Comparison of ENCODE assay signal across 8 cellular contexts in the genomic region with DNA sequence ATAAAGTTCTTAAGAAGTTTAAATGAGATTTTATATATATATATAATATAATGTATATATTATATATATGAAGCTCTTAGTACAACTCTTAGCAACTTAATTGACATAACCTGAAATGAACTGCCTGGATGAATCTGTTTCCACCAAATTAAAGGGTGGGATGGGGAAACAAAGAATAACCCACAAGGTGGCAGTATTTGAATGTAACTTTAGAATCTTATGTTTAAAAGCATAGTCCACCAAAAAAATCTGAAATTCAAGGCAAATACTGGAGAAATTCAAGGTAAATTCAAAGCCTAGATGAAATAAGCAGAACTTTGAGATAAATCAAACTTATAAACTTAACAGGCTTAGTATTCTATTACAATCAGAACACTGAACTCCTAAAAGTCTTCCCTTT. TPM values are rescaled to one million over a fixed set of nuclear protein-coding genes. Genes with fewer than 3 reads are reported as not detected.
DNase-seq lines count a peak whose midpoint lies in the region; ATAC-seq, FAIRE-seq and TF ChIP-seq lines count a peak whose summit lies in the region.

No MANE protein-coding gene starts in this region.

- intact Hi-C loops in heart left ventricle (cut with DNase I) = loop anchor here in 7 of 10 donors (5.0 to 10.0 kb wide), 3 partner anchors 805 to 965 kb away; no protein-coding TSS in a partner anchor
- intact Hi-C loops in right cardiac atrium (cut with DNase I) = loop anchor here in 2 of 4 donors (2.0 to 5.0 kb wide), 2 partner anchors 805 kb away; no protein-coding TSS in a partner anchor
- intact Hi-C loops in pancreas (cut with DNase I) = no loop called here

- H3K36me3 ChIP-seq in heart left ventricle (no peaks in the 10 kb centered on the region), pancreas (no peaks in the 10 kb centered on the region)

- H3K4me1 ChIP-seq in heart left ventricle (peaks cover 0 to 10% (median 0%) of the 10 kb centered on the region in 12 donors), right cardiac atrium (ENCODE audit: control insufficient read depth, insufficient read depth, low read length) (no peaks in the 10 kb centered on the region), pancreas (peaks cover 0 to 8% (median 3%) of the 10 kb centered on the region in 3 donors)

- DNase-seq in heart left ventricle = no peak
- DNase-seq in right cardiac atrium = no peak
- peak; percentile 26 for DNase-seq in NCI-H460 (ENCODE audit: extremely low read depth, low read depth)
- DNase-seq in dedifferentiated amniotic fluid mesenchymal stem cell (ENCODE audit: extremely low spot score) = peak; percentile 85
- DNase-seq in pancreas = no peak
- no peak for DNase-seq in DMS79 (lab: John Stamatoyannopoulos, UW)
- no peak for DNase-seq in NCI-H1048 (lab: John Stamatoyannopoulos, UW)

- ATAC-seq in heart left ventricle (no peak), right cardiac atrium (no peak), pancreas (no peak), GM18511 (IDR thresholded peaks at IDR 0.05; ENCODE audit: unreplicated experiment) (no peak)

- no peak for TF ChIP-seq POLR2A in heart left ventricle (IDR thresholded peaks at IDR 0.05)

- TF ChIP-seq CTCF in heart left ventricle (IDR thresholded peaks at IDR 0.05) (peak; percentile 14 to 69 (median 48)), pancreas (IDR thresholded peaks at IDR 0.05) (peak in 3 of 4 donors; percentile 26 to 43 (median 32))

- no peaks in the 10 kb centered on the region for H3K27me3 ChIP-seq in heart left ventricle
- no peaks in the 10 kb centered on the region for H3K27me3 ChIP-seq in right cardiac atrium (ENCODE audit: control insufficient read depth, insufficient read depth)
- H3K27me3 ChIP-seq in pancreas = no peaks in the 10 kb centered on the region

- no peak overlapping the region for H3K27ac ChIP-seq in heart left ventricle
- H3K27ac ChIP-seq in right cardiac atrium (ENCODE audit: low read length) = no peak overlapping the region
- H3K27ac ChIP-seq in pancreas = no peak overlapping the region

- FAIRE-seq in pancreas (lab: Jason Lieb, UNC) = peak; percentile 56

- H3K4me3 ChIP-seq in heart left ventricle = no peak overlapping the region
- H3K4me3 ChIP-seq in right cardiac atrium (ENCODE audit: low read length) = no peak overlapping the region
- H3K4me3 ChIP-seq in pancreas = no peak overlapping the region

- H3K9me3 ChIP-seq in heart left ventricle (no peaks in the 10 kb centered on the region), right cardiac atrium (ENCODE audit: control insufficient read depth, low read length) (no peaks in the 10 kb centered on the region), pancreas (no peaks in the 10 kb centered on the region)

RNA-seq across cellular contexts. Expression of a gene that starts 4.4 kb away (rescaled TPM):
- 10 to 100 TPM; 19.4 to 39.2 (median 29.2) TPM for total RNA-seq in heart left ventricle
- 10 to 100 TPM; 19.6 to 24.3 TPM for polyA plus RNA-seq in heart left ventricle
- 10 to 100 TPM; 24.2 to 39.1 (median 27.0) TPM for total RNA-seq in right cardiac atrium
- polyA plus RNA-seq in right cardiac atrium = 16.9 TPM
- total RNA-seq in NCI-H460 (2014; rRNA removed; shearing (Covaris generic)) = 57.0 and 62.9 TPM in 2 replicates
- polyA plus RNA-seq in NCI-H460 (2014; cell fraction: nucleus; rRNA removed) = 34.5 and 62.6 TPM in 2 replicates
- total RNA-seq in pancreas = 10 to 100 TPM; 14.3 to 22.7 (median 20.6) TPM
- 10 to 100 TPM; 12.9 to 20.8 TPM for polyA plus RNA-seq in pancreas

Comparison
In these comparisons a context has a peak if more than half of its experiments do, and no peak if none do; other contexts are left out.
1. DNase-seq: peak in NCI-H460 (single experiment) and dedifferentiated amniotic fluid mesenchymal stem cell (single experiment); none in heart left ventricle (0 of 5), right cardiac atrium (0 of 3), pancreas (0 of 6), DMS79 (single experiment) and NCI-H1048 (single experiment).
2. intact Hi-C loops: an anchor here in heart left ventricle (5.0 to 10.0 kb wide); none called in pancreas.